ENCODE assay signal across 24 cellular contexts in the genomic region with DNA sequence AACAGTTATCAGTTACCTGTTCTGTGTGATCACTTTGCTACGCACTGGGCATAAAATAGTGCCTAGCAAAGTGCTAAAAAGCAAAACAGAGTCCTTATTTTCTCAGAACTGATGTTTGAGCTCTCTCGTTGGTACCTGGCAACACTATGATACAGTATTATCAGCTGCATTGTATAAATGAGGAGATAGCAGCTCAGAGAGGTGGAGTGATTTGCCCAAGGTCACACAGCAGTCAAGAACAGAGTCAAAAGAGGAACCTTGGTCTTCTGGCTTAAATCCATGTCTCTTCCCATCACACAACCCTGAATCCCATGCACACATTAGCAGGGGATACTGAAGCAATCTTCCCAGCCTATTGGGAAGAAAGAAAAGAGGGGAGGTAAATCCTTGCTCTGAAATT.
DNase-seq lines count a peak whose midpoint lies in the region; ATAC-seq, FAIRE-seq and TF ChIP-seq lines count a peak whose summit lies in the region.
"Had no signal": no experiment of that assay in that cellular context is flagged by ENCODE, and none has a peak within 500 bp of the region (broad histone marks: within the 10 kb centered on the region; RNA-seq: fewer than 3 reads in every experiment).

No MANE protein-coding gene starts in this region.

- no peak for TF ChIP-seq CTCF in A549 (IDR thresholded peaks at IDR 0.05)
- no peak for TF ChIP-seq CTCF in astrocyte (IDR thresholded peaks at IDR 0.05; ENCODE audit: insufficient read depth, low read depth, low read length)
- TF ChIP-seq CTCF in esophagus muscularis mucosa (IDR thresholded peaks at IDR 0.05) = no peak
- TF ChIP-seq CTCF in osteocyte (IDR thresholded peaks at IDR 0.05) = no peak

- H3K4me1 ChIP-seq in A549 (no peaks in the 10 kb centered on the region), astrocyte (ENCODE audit: insufficient read depth, low read length) (peaks cover 9% of the 10 kb centered on the region), esophagus muscularis mucosa (peaks cover 4 to 16% (median 14%) of the 10 kb centered on the region in 4 donors)
- H3K4me1 ChIP-seq: BE2C had no signal

- H4K20me1 ChIP-seq in astrocyte (ENCODE audit: insufficient read depth, low read length) = no peaks in the 10 kb centered on the region

- WGBS in A549 (ENCODE audit: missing lambda C conversion rate) = 2% methylated on average over 2 of the region's 2 CpGs
- 77% methylated on average over 2 of the region's 2 CpGs for WGBS in esophagus muscularis mucosa

- H3K4me1 Mint-ChIP-seq in astrocyte (ENCODE audit: low read depth, unreplicated experiment) (peaks cover 21% of the 10 kb centered on the region), osteocyte (ENCODE audit: unreplicated experiment) (peaks cover 53% of the 10 kb centered on the region)
- H3K4me1 Mint-ChIP-seq in activated T-helper 1 cell treated with anti-CD3 and anti-CD28 coated beads, Interleukin-12 subunit alpha, Interleukin-12 subunit beta, Interleukin-2, Interleukin-4 antibody, amounts not matched to agents 30 ng/mL and 10 ng/mL and 1 ng/mL, durations not matched to agents 14 hours and 24 hours and 36 hours (ENCODE audit: low read depth) = no peaks in the 10 kb centered on the region
- H3K4me1 Mint-ChIP-seq: CD4-positive, CD25-positive, alpha-beta regulatory T cell; CD8-positive, alpha-beta memory T cell had no signal

- POLR2A ChIA-PET in A549 (lab: Yijun Ruan, JAX) = no interaction called here

- no peak overlapping the region for H3K9ac ChIP-seq in astrocyte (ENCODE audit: low read length)

- H3K79me2 ChIP-seq in astrocyte (ENCODE audit: insufficient read depth, low read length) = no peaks in the 10 kb centered on the region

- intact Hi-C loops in esophagus muscularis mucosa (cut with DNase I) = no loop called here
- intact Hi-C loops in activated T-helper 1 cell treated with anti-CD3 and anti-CD28 coated beads, Interleukin-12 subunit alpha, Interleukin-12 subunit beta, Interleukin-2, Interleukin-4 antibody, amounts not matched to agents 30 ng/mL and 10 ng/mL and 1 ng/mL, durations not matched to agents 14 hours and 24 hours and 36 hours (cut with micrococcal nuclease) = no loop called here

- CTCF ChIA-PET in A549 (lab: Yijun Ruan, JAX) = interaction anchor here (1.8 kb wide), 1 partner anchor 126 kb away, joined by 4 read pairs; no protein-coding TSS in a partner anchor

- no peak for TF ChIP-seq POLR2A in A549 (IDR thresholded peaks at IDR 0.05; ENCODE audit: low read length)
- TF ChIP-seq POLR2A in esophagus muscularis mucosa (IDR thresholded peaks at IDR 0.05; ENCODE audit: low read depth) = no peak

- H3K27ac Mint-ChIP-seq in astrocyte (ENCODE audit: unreplicated experiment) (peak overlapping the region; percentile 17), osteocyte (ENCODE audit: unreplicated experiment) (peak overlapping the region; percentile 89)
- no peak overlapping the region for H3K27ac Mint-ChIP-seq in activated T-helper 1 cell treated with anti-CD3 and anti-CD28 coated beads, Interleukin-12 subunit alpha, Interleukin-12 subunit beta, Interleukin-2, Interleukin-4 antibody, amounts not matched to agents 30 ng/mL and 10 ng/mL and 1 ng/mL, durations not matched to agents 14 hours and 24 hours and 36 hours
- H3K27ac Mint-ChIP-seq: CD4-positive, CD25-positive, alpha-beta regulatory T cell; CD8-positive, alpha-beta memory T cell; GM23338; HFFc6 had no signal

- H3K4me3 Mint-ChIP-seq in astrocyte (ENCODE audit: unreplicated experiment) (no peak overlapping the region), osteocyte (ENCODE audit: unreplicated experiment) (peak overlapping the region; percentile 28)
- no peak overlapping the region for H3K4me3 Mint-ChIP-seq in activated T-helper 1 cell treated with anti-CD3 and anti-CD28 coated beads, Interleukin-12 subunit alpha, Interleukin-12 subunit beta, Interleukin-2, Interleukin-4 antibody, amounts not matched to agents 30 ng/mL and 10 ng/mL and 1 ng/mL, durations not matched to agents 14 hours and 24 hours and 36 hours
- H3K4me3 Mint-ChIP-seq: CD4-positive, CD25-positive, alpha-beta regulatory T cell; CD8-positive, alpha-beta memory T cell; GM23338; HFFc6 had no signal

- no peak overlapping the region for H3K4me3 ChIP-seq in A549
- no peak overlapping the region for H3K4me3 ChIP-seq in astrocyte (ENCODE audit: insufficient read depth, low read depth, low read length)
- no peak overlapping the region for H3K4me3 ChIP-seq in esophagus muscularis mucosa
- H3K4me3 ChIP-seq: GM12878, GM23338 had no signal

- H3K27me3 Mint-ChIP-seq in astrocyte (ENCODE audit: low read depth, unreplicated experiment) (peaks cover 21% of the 10 kb centered on the region), osteocyte (ENCODE audit: unreplicated experiment) (peaks cover 2% of the 10 kb centered on the region)
- H3K27me3 Mint-ChIP-seq in activated T-helper 1 cell treated with anti-CD3 and anti-CD28 coated beads, Interleukin-12 subunit alpha, Interleukin-12 subunit beta, Interleukin-2, Interleukin-4 antibody, amounts not matched to agents 30 ng/mL and 10 ng/mL and 1 ng/mL, durations not matched to agents 14 hours and 24 hours and 36 hours (ENCODE audit: insufficient read depth) = no peaks in the 10 kb centered on the region
- H3K27me3 Mint-ChIP-seq: CD4-positive, CD25-positive, alpha-beta regulatory T cell; CD8-positive, alpha-beta memory T cell had no signal

- no peak for TF ChIP-seq EP300 in A549 (IDR thresholded peaks at IDR 0.05)
- TF ChIP-seq EP300 in esophagus muscularis mucosa (IDR thresholded peaks at IDR 0.05) = no peak

- H2AFZ ChIP-seq in astrocyte (ENCODE audit: low read depth, low read length) = no peak overlapping the region
- H2AFZ ChIP-seq: GM23338 had no signal

- H3K27ac ChIP-seq in A549 (no peak overlapping the region), astrocyte (ENCODE audit: low read depth, low read length) (no peak overlapping the region), esophagus muscularis mucosa (replicated peaks in 1 of 4) (no peak overlapping the region)

- no peaks in the 10 kb centered on the region for H3K9me3 Mint-ChIP-seq in astrocyte (ENCODE audit: unreplicated experiment)
- H3K9me3 Mint-ChIP-seq in osteocyte (ENCODE audit: unreplicated experiment) = no peaks in the 10 kb centered on the region
- H3K9me3 Mint-ChIP-seq in activated T-helper 1 cell treated with anti-CD3 and anti-CD28 coated beads, Interleukin-12 subunit alpha, Interleukin-12 subunit beta, Interleukin-2, Interleukin-4 antibody, amounts not matched to agents 30 ng/mL and 10 ng/mL and 1 ng/mL, durations not matched to agents 14 hours and 24 hours and 36 hours = no peaks in the 10 kb centered on the region
- H3K9me3 Mint-ChIP-seq: GM23338 had no signal

- H3K27me3 ChIP-seq in astrocyte (ENCODE audit: insufficient read depth, low read length) (peaks cover 3% of the 10 kb centered on the region), esophagus muscularis mucosa (no peaks in the 10 kb centered on the region)
- H3K27me3 ChIP-seq: BE2C had no signal

- no peak for ATAC-seq in A549
- ATAC-seq: GM23338 had no signal

- FAIRE-seq in A549 (lab: Jason Lieb, UNC) = no peak
- no peak for FAIRE-seq in astrocyte (lab: Jason Lieb, UNC)
- FAIRE-seq: GM12878, GM19239, H54, HTR-8/SVneo had no signal

- no peak for TF ChIP-seq RAD21 in A549 (conservative IDR thresholded peaks at IDR 0.05 in 1 of 2, IDR thresholded peaks at IDR 0.05 in 1 of 2)

- no peak overlapping the region for H3K4me2 ChIP-seq in A549
- no peak overlapping the region for H3K4me2 ChIP-seq in astrocyte (ENCODE audit: low read length)
- H3K4me2 ChIP-seq: GM23338 had no signal

- H3K36me3 Mint-ChIP-seq in astrocyte (ENCODE audit: low read depth, unreplicated experiment) (no peaks in the 10 kb centered on the region), osteocyte (ENCODE audit: unreplicated experiment) (no peaks in the 10 kb centered on the region)
- H3K36me3 Mint-ChIP-seq in activated T-helper 1 cell treated with anti-CD3 and anti-CD28 coated beads, Interleukin-12 subunit alpha, Interleukin-12 subunit beta, Interleukin-2, Interleukin-4 antibody, amounts not matched to agents 30 ng/mL and 10 ng/mL and 1 ng/mL, durations not matched to agents 14 hours and 24 hours and 36 hours (ENCODE audit: low read depth) = no peaks in the 10 kb centered on the region
- H3K36me3 Mint-ChIP-seq: CD4-positive, CD25-positive, alpha-beta regulatory T cell; CD8-positive, alpha-beta memory T cell had no signal

- H3K36me3 ChIP-seq in astrocyte (ENCODE audit: insufficient read depth, low read length) = no peaks in the 10 kb centered on the region
- H3K36me3 ChIP-seq in esophagus muscularis mucosa = no peaks in the 10 kb centered on the region
- H3K36me3 ChIP-seq: BE2C had no signal

- DNase-seq in A549 (ENCODE audit: low read depth in 1 of 2, low spot score in 1 of 2) (no peak), astrocyte (ENCODE audit: low read depth) (no peak), esophagus muscularis mucosa (ENCODE audit: extremely low spot score) (peak; percentile 19), osteocyte (ENCODE audit: extremely low spot score, unreplicated experiment) (no peak), HK-2 (ENCODE audit: unreplicated experiment) (no peak), NCI-H226 (no peak)
- DNase-seq in activated T-helper 1 cell treated with anti-CD3 and anti-CD28 coated beads, Interleukin-12 subunit alpha, Interleukin-12 subunit beta, Interleukin-2, Interleukin-4 antibody, amounts not matched to agents 30 ng/mL and 10 ng/mL and 1 ng/mL, durations not matched to agents 14 hours and 24 hours and 36 hours (ENCODE audit: low spot score) = no peak
- DNase-seq: ACHN; BE2C; C1 segment of cervical spinal cord; CD4-positive, CD25-positive, alpha-beta regulatory T cell; CD8-positive, alpha-beta memory T cell; COR-L47; DMS 273 treated with DMSO at 0.1 percent for 48 hours; DMS53; DND-41; EL; HCEC 1CT; HFFc6 had no signal

- H3K9me3 ChIP-seq in A549 = no peaks in the 10 kb centered on the region
- H3K9me3 ChIP-seq in astrocyte (ENCODE audit: insufficient read depth, low read depth, low read length) = no peaks in the 10 kb centered on the region
- H3K9me3 ChIP-seq in esophagus muscularis mucosa = no peaks in the 10 kb centered on the region
- H3K9me3 ChIP-seq: BE2C had no signal

TF ChIP-seq in A549, 52 proteins besides CTCF, POLR2A, EP300 and RAD21:
- TF ChIP-seq FOSB (CRISPR knock-in tag; IDR thresholded peaks at IDR 0.05) (no peak), ZFP36 (IDR thresholded peaks at IDR 0.05; ENCODE audit: borderline replicate concordance, partially characterized antibody) (peak; percentile 15)
TF ChIP-seq in A549: peak in this region for 1.
